Comparison of ENCODE assay signal across 1 cellular context in genomic region chr9:35490155-35490909, GRCh38.
A peak's percentile ranks its signal among the peaks of the same experiment; 100 is the strongest.
TF ChIP-seq lines count a peak whose summit lies in the region.

No MANE protein-coding gene starts in this region.

TF ChIP-seq in HepG2, 621 proteins besides CTCF, POLR2A, EP300 and RAD21 (continued from another document and continues in another):
- no peak for TF ChIP-seq HDAC2 (CRISPR knock-in tag; IDR thresholded peaks at IDR 0.05)
- TF ChIP-seq SMYD3 (CRISPR knock-in tag; IDR thresholded peaks at IDR 0.05): no peak
- 0 out of 2 replicates have a peak, but pooled peaks have one; percentile 18 for TF ChIP-seq SKIL (CRISPR knock-in tag; IDR thresholded peaks at IDR 0.05; ENCODE audit: borderline replicate concordance)
- TF ChIP-seq KDM2A (CRISPR knock-in tag; IDR thresholded peaks at IDR 0.05; ENCODE audit: borderline replicate concordance, low read depth): 0 out of 2 replicates have a peak, but pooled peaks have one; percentile 12
- TF ChIP-seq ELK4 (CRISPR knock-in tag; IDR thresholded peaks at IDR 0.05; ENCODE audit: borderline replicate concordance): no peak
- TF ChIP-seq POLR2AphosphoS2 (IDR thresholded peaks at IDR 0.05; ENCODE audit: low read depth, low read length): no peak
- peak; percentile 59; the same call in 1 of the 2 replicates for TF ChIP-seq ZBTB4 (CRISPR knock-in tag; IDR thresholded peaks at IDR 0.05; ENCODE audit: borderline replicate concordance)
- TF ChIP-seq ETS1 (CRISPR knock-in tag; IDR thresholded peaks at IDR 0.05): 0 out of 2 replicates have a peak, but pooled peaks have one; percentile 21
- 0 out of 2 replicates have a peak, but pooled peaks have one; percentile 18 for TF ChIP-seq ZNF230 (CRISPR knock-in tag; IDR thresholded peaks at IDR 0.05)
- 0 out of 2 replicates have a peak, but pooled peaks have one; percentile 62 for TF ChIP-seq NFIB (CRISPR knock-in tag; IDR thresholded peaks at IDR 0.05; ENCODE audit: borderline replicate concordance)
- TF ChIP-seq ZMYM3 (CRISPR knock-in tag; IDR thresholded peaks at IDR 0.05): peak; percentile 14; the same call in 1 of the 2 replicates
- TF ChIP-seq ZSCAN20 (CRISPR knock-in tag; IDR thresholded peaks at IDR 0.05; ENCODE audit: borderline replicate concordance): 0 out of 2 replicates have a peak, but pooled peaks have one; percentile 15
- TF ChIP-seq HNF4A (CRISPR knock-in tag; IDR thresholded peaks at IDR 0.05): peak; percentile 45; the same call in 1 of the 2 replicates
- TF ChIP-seq HDAC6 (IDR thresholded peaks at IDR 0.05; ENCODE audit: low read depth, low read length): no peak
- TF ChIP-seq ZNF768 (CRISPR knock-in tag; IDR thresholded peaks at IDR 0.05): no peak
- TF ChIP-seq U2AF1 (optimal IDR thresholded peaks at IDR 0.05; ENCODE audit: low read depth, low read length): peak; percentile 61
- 0 out of 2 replicates have a peak, but pooled peaks have one; percentile 29 for TF ChIP-seq PHF20 (CRISPR knock-in tag; IDR thresholded peaks at IDR 0.05)
- peak; percentile 26 for TF ChIP-seq AGO2 (optimal IDR thresholded peaks at IDR 0.05; ENCODE audit: low read depth, low read length)
- TF ChIP-seq KLF13 (CRISPR knock-in tag; IDR thresholded peaks at IDR 0.05): peak; percentile 39; the same call in 1 of the 2 replicates
- TF ChIP-seq MEIS1 (CRISPR knock-in tag; IDR thresholded peaks at IDR 0.05; ENCODE audit: borderline replicate concordance): 0 out of 2 replicates have a peak, but pooled peaks have one; percentile 17
- 0 out of 2 replicates have a peak, but pooled peaks have one; percentile 21 for TF ChIP-seq ZNF430 (CRISPR knock-in tag; IDR thresholded peaks at IDR 0.05)
- 0 out of 2 replicates have a peak, but pooled peaks have one; percentile 10 for TF ChIP-seq ZNF782 (CRISPR knock-in tag; IDR thresholded peaks at IDR 0.05; ENCODE audit: borderline replicate concordance)
- 0 out of 2 replicates have a peak, but pooled peaks have one; percentile 3 for TF ChIP-seq RERE (CRISPR knock-in tag; IDR thresholded peaks at IDR 0.05; ENCODE audit: low read depth)
- 0 out of 2 replicates have a peak, but pooled peaks have one; percentile 27 for TF ChIP-seq NFE2L1 (CRISPR knock-in tag; IDR thresholded peaks at IDR 0.05; ENCODE audit: borderline replicate concordance)
- TF ChIP-seq MTF1 (CRISPR knock-in tag; IDR thresholded peaks at IDR 0.05): no peak
- no peak for TF ChIP-seq ZNF274 (CRISPR knock-in tag; IDR thresholded peaks at IDR 0.05)
- no peak for TF ChIP-seq TERF1 (CRISPR knock-in tag; IDR thresholded peaks at IDR 0.05)
- 0 out of 2 replicates have a peak, but pooled peaks have one; percentile 67 for TF ChIP-seq ZNF558 (CRISPR knock-in tag; IDR thresholded peaks at IDR 0.05; ENCODE audit: borderline replicate concordance)
- 0 out of 2 replicates have a peak, but pooled peaks have one; percentile 40 for TF ChIP-seq ZC3H13 (CRISPR knock-in tag; IDR thresholded peaks at IDR 0.05)
- no peak for TF ChIP-seq RFX1 (IDR thresholded peaks at IDR 0.05)
- TF ChIP-seq MXD4 (CRISPR knock-in tag; IDR thresholded peaks at IDR 0.05): no peak
- TF ChIP-seq ZNF839 (CRISPR knock-in tag; IDR thresholded peaks at IDR 0.05; ENCODE audit: borderline replicate concordance): 0 out of 2 replicates have a peak, but pooled peaks have one; percentile 68
